ENCODE assay signal across 8 cellular contexts in genomic region chr2:85353876-85354285, GRCh38. TPM values are rescaled to one million over a fixed set of nuclear protein-coding genes. Genes with fewer than 3 reads are reported as not detected.
A peak's percentile ranks its signal among the peaks of the same experiment; 100 is the strongest.
DNase-seq lines count a peak whose midpoint lies in the region; ATAC-seq and TF ChIP-seq lines count a peak whose summit lies in the region.

No MANE protein-coding gene starts in this region.

- H3K27ac ChIP-seq in endodermal cell (ENCODE audit: low read depth, low read length) (no peak overlapping the region), upper lobe of right lung (peak overlapping the region; percentile 94)

- H3K4me1 ChIP-seq in endodermal cell (ENCODE audit: control insufficient read depth, insufficient read depth, low read length), result peaks cover 8% of the 10 kb centered on the region
- H3K4me1 ChIP-seq in upper lobe of right lung, result peaks cover 26% of the 10 kb centered on the region

- peaks cover 34% of the 10 kb centered on the region for H3K4me1 Mint-ChIP-seq in T-helper 2 cell treated with Interferon-gamma antibody and Interleukin-4, amounts not matched to agents 5 μg/mL and 100 μg/mL, for 36 hours (ENCODE audit: low read depth)
- peaks cover 21% of the 10 kb centered on the region for H3K4me1 Mint-ChIP-seq in endodermal cell

- H3K4me3 ChIP-seq in endodermal cell (ENCODE audit: low read length) (peak overlapping the region; percentile 92), upper lobe of right lung (peak overlapping the region; percentile 87)

- no peaks in the 10 kb centered on the region for H3K9me3 Mint-ChIP-seq in T-helper 2 cell treated with Interferon-gamma antibody and Interleukin-4, amounts not matched to agents 5 μg/mL and 100 μg/mL, for 36 hours
- H3K9me3 Mint-ChIP-seq in endodermal cell, result no peaks in the 10 kb centered on the region

- 73 to 74% methylated on average over 16 of the region's 16 CpGs for WGBS in endodermal cell (ENCODE audit: insufficient coverage in 1 of 2, insufficient read length in 1 of 2), 2 experiments

- intact Hi-C loops in upper lobe of right lung (cut with DNase I), result no loop called here

- H3K9ac ChIP-seq in endodermal cell (ENCODE audit: extremely low read depth, low read length, poor library complexity, severe bottlenecking), result peak overlapping the region; percentile 69

- no peak for TF ChIP-seq CTCF in endodermal cell (conservative IDR thresholded peaks at IDR 0.05)
- no peak for TF ChIP-seq CTCF in upper lobe of right lung (IDR thresholded peaks at IDR 0.05)

- H3K36me3 ChIP-seq in endodermal cell (ENCODE audit: control insufficient read depth, insufficient read depth, low read length) (peaks cover 38% of the 10 kb centered on the region), upper lobe of right lung (peaks cover 39% of the 10 kb centered on the region)

- no peaks in the 10 kb centered on the region for H3K27me3 Mint-ChIP-seq in T-helper 2 cell treated with Interferon-gamma antibody and Interleukin-4, amounts not matched to agents 5 μg/mL and 100 μg/mL, for 36 hours (ENCODE audit: low read depth)
- peaks cover 2% of the 10 kb centered on the region for H3K27me3 Mint-ChIP-seq in endodermal cell (ENCODE audit: insufficient read depth)

- H3K9me3 ChIP-seq in endodermal cell (ENCODE audit: control insufficient read depth, low read length), result no peaks in the 10 kb centered on the region
- no peaks in the 10 kb centered on the region for H3K9me3 ChIP-seq in upper lobe of right lung

- H3K36me3 Mint-ChIP-seq in T-helper 2 cell treated with Interferon-gamma antibody and Interleukin-4, amounts not matched to agents 5 μg/mL and 100 μg/mL, for 36 hours (ENCODE audit: low read depth), result peaks cover 35% of the 10 kb centered on the region
- peaks cover 23% of the 10 kb centered on the region for H3K36me3 Mint-ChIP-seq in endodermal cell (ENCODE audit: low read depth)

- ATAC-seq in HG03095 (IDR thresholded peaks at IDR 0.05; ENCODE audit: unreplicated experiment) (peak; percentile 12), upper lobe of right lung (peak; percentile 51)

- peak overlapping the region; percentile 98 for H3K27ac Mint-ChIP-seq in T-helper 2 cell treated with Interferon-gamma antibody and Interleukin-4, amounts not matched to agents 5 μg/mL and 100 μg/mL, for 36 hours
- H3K27ac Mint-ChIP-seq in endodermal cell, result peak overlapping the region; percentile 81

- DNase-seq in DMS153 treated with DMSO at 0.1 percent for 48 hours (lab: John Stamatoyannopoulos, UW; ENCODE audit: unreplicated experiment) (peak; percentile 38), DMS153 (lab: John Stamatoyannopoulos, UW) (no peak), endodermal cell (no peak), mucosa of gallbladder (ENCODE audit: low spot score) (peak; percentile 48), upper lobe of right lung (peak; percentile 78), NCI-H510A treated with DMSO at 0.1 percent for 48 hours (lab: John Stamatoyannopoulos, UW) (no peak)
- DNase-seq in T-helper 2 cell treated with Interferon-gamma antibody and Interleukin-4, amounts not matched to agents 5 μg/mL and 100 μg/mL, for 36 hours (ENCODE audit: low spot score), result no peak

- peak overlapping the region; percentile 100 for H3K4me3 Mint-ChIP-seq in T-helper 2 cell treated with Interferon-gamma antibody and Interleukin-4, amounts not matched to agents 5 μg/mL and 100 μg/mL, for 36 hours
- peak overlapping the region; percentile 90 for H3K4me3 Mint-ChIP-seq in endodermal cell

- no peaks in the 10 kb centered on the region for H3K27me3 ChIP-seq in endodermal cell (ENCODE audit: control insufficient read depth, insufficient read depth, low read length, poor library complexity, severe bottlenecking)
- H3K27me3 ChIP-seq in upper lobe of right lung, result no peaks in the 10 kb centered on the region

RNA-seq across cellular contexts. Expression of gene RETSAT, which starts 0.4 kb away (rescaled TPM):
- total RNA-seq in endodermal cell (10 to 100 TPM; 12.7 to 19.7 TPM), mucosa of gallbladder (86.4 TPM), upper lobe of right lung (58.1 TPM)
- polyA plus RNA-seq in endodermal cell (2013, experiment 1 of 2), result 11.9 TPM
- polyA plus RNA-seq in endodermal cell (2013, experiment 2 of 2), result 12.8 TPM

RNA-seq across cellular contexts. Expression of gene ELMOD3, which starts 0.7 kb away (rescaled TPM):
- total RNA-seq in endodermal cell (10 to 100 TPM; 12.4 to 18.9 TPM), mucosa of gallbladder (30.3 TPM), upper lobe of right lung (22.0 TPM)
- 19.1 TPM for polyA plus RNA-seq in endodermal cell (2013, experiment 1 of 2)
- polyA plus RNA-seq in endodermal cell (2013, experiment 2 of 2), result 19.3 TPM

RNA-seq across cellular contexts. Expression of gene TGOLN2, which starts 26.1 kb away (rescaled TPM):
- total RNA-seq in endodermal cell (10 to 100 TPM; 58.6 to 67.0 TPM), mucosa of gallbladder (237 TPM), upper lobe of right lung (156 TPM)
- polyA plus RNA-seq in endodermal cell (2013, experiment 1 of 2), result 46.4 TPM
- 44.3 TPM for polyA plus RNA-seq in endodermal cell (2013, experiment 2 of 2)

RNA-seq across cellular contexts. Expression of gene CAPG, which starts 56.3 kb away (rescaled TPM):
- total RNA-seq in endodermal cell, result 100 to 1,000 TPM; 104 to 119 TPM
- 30.9 TPM for polyA plus RNA-seq in endodermal cell (2013, experiment 1 of 2)
- polyA plus RNA-seq in endodermal cell (2013, experiment 2 of 2), result 30.1 TPM
- total RNA-seq in mucosa of gallbladder, result 125 TPM
- 419 TPM for total RNA-seq in upper lobe of right lung

Comparison
In these comparisons a context has a peak if more than half of its experiments do, and no peak if none do; other contexts are left out.
1. DNase-seq: peak in DMS153 treated with DMSO at 0.1 percent for 48 hours (single experiment), mucosa of gallbladder (single experiment) and upper lobe of right lung (single experiment); none in DMS153 (single experiment), T-helper 2 cell treated with Interferon-gamma antibody and Interleukin-4, amounts not matched to agents 5 μg/mL and 100 μg/mL, for 36 hours (single experiment), endodermal cell (single experiment) and NCI-H510A treated with DMSO at 0.1 percent for 48 hours (single experiment).